Comparison of ENCODE assay signal across 24 cellular contexts in the genomic region with DNA sequence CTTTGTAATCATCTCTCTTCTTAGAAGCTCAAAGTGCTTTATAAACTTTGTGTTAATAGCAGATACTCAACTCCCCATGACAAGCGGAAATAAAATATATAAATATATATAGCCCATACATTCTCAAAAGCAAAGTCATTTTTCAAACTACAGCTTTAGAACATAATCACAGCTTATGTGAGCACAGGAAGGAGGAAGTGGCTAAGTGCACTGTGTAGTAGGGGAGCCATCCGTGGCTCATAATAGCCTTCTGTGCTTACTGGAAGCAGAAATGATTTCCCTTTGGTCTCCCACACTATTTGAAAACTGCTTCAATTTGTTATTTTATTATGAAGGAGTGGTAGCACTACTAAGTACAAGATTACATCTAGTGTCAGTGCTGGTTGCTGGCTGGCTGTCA.
"Had no signal": no experiment of that assay in that cellular context is flagged by ENCODE, and none has a peak within 500 bp of the region (broad histone marks: within the 10 kb centered on the region; RNA-seq: fewer than 3 reads in every experiment).

No MANE protein-coding gene starts in this region.

- H3K4me3 ChIP-seq: breast epithelium, dorsolateral prefrontal cortex, left lung, sigmoid colon, smooth muscle cell, testis, vagina had no signal

- DNase-seq: activated CD4-positive, alpha-beta memory T cell treated with anti-CD3 and anti-CD28 coated beads for 36 hours; activated CD4-positive, alpha-beta T cell treated with anti-CD3 and anti-CD28 coated beads for 48 hours; activated CD4-positive, CD25-positive, alpha-beta regulatory T cell; activated effector memory CD4-positive, alpha-beta T cell treated with Interleukin-2 at 50 U/mL for 16 hours; activated naive CD4-positive, alpha-beta T cell treated with anti-CD3 and anti-CD28 coated beads for 36 hours; activated naive CD8-positive, alpha-beta T cell treated with anti-CD3 and anti-CD28 coated beads, Interleukin-2, amount 10 ng/mL, durations not matched to agents 7 days and 5 days; activated T-cell treated with anti-CD3 and anti-CD28 coated beads, Interleukin-2, amount 50 U/mL, for 48 hours; amniotic stem cell; dorsolateral prefrontal cortex; effector memory CD8-positive, alpha-beta T cell; foreskin melanocyte; kidney; left lung; naive thymus-derived CD8-positive, alpha-beta T cell; retina; sigmoid colon; stimulated activated CD4-positive, alpha-beta T cell treated with anti-CD3 and anti-CD28 coated beads, Interleukin-2, amount 100 ng/mL, for 48 hours; stimulated activated CD8-positive, alpha-beta memory T cell treated with anti-CD3 and anti-CD28 coated beads, Interleukin-4, amount 100 ng/mL, for 48 hours; stimulated activated naive CD4-positive, alpha-beta T cell; testis; trophoblast cell had no signal

- H3K36me3 ChIP-seq: breast epithelium, left lung, sigmoid colon, vagina had no signal

- H3K4me1 ChIP-seq: breast epithelium, left lung, sigmoid colon, testis, vagina had no signal

- H3K27me3 ChIP-seq: breast epithelium, dorsolateral prefrontal cortex, left lung, sigmoid colon, testis, vagina had no signal

- H3K9me3 ChIP-seq: sigmoid colon, testis, vagina had no signal
